In the genomic region with DNA sequence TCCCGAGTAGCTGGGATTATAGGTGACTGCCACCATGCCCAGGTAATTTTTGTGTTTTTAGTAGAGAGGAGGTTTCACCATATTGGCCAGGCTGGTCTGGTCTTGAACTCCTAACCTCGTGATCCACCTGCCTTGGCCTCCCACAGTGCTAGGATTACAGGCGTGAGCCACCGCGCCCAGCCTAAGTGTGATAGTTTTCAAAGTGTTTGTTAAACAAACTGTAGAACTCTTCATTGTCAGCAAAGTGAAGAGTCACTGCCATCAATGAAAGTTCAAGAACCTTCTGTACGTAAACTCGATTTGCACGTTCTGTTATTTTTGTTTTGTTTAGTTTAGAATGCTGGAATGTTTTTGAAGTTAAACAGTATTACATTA, we compare ENCODE assay signal across 1 cellular context.
A peak's percentile ranks its signal among the peaks of the same experiment; 100 is the strongest.
TF ChIP-seq lines count a peak whose summit lies in the region.

No MANE protein-coding gene starts in this region.

TF ChIP-seq in HepG2, 621 proteins besides CTCF, POLR2A, EP300 and RAD21 (continued from another document and continues in another):
- TF ChIP-seq, protein P1, sequence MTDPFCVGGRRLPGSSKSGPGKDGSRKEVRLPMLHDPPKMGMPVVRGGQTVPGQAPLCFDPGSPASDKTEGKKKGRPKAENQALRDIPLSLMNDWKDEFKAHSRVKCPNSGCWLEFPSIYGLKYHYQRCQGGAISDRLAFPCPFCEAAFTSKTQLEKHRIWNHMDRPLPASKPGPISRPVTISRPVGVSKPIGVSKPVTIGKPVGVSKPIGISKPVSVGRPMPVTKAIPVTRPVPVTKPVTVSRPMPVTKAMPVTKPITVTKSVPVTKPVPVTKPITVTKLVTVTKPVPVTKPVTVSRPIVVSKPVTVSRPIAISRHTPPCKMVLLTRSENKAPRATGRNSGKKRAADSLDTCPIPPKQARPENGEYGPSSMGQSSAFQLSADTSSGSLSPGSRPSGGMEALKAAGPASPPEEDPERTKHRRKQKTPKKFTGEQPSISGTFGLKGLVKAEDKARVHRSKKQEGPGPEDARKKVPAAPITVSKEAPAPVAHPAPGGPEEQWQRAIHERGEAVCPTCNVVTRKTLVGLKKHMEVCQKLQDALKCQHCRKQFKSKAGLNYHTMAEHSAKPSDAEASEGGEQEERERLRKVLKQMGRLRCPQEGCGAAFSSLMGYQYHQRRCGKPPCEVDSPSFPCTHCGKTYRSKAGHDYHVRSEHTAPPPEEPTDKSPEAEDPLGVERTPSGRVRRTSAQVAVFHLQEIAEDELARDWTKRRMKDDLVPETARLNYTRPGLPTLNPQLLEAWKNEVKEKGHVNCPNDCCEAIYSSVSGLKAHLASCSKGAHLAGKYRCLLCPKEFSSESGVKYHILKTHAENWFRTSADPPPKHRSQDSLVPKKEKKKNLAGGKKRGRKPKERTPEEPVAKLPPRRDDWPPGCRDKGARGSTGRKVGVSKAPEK (CRISPR knock-in tag; IDR thresholded peaks at IDR 0.05; ENCODE audit: borderline replicate concordance) = no peak
- TF ChIP-seq CBX5 (CRISPR knock-in tag; IDR thresholded peaks at IDR 0.05; ENCODE audit: borderline replicate concordance) (0 out of 2 replicates have a peak, but pooled peaks have one; percentile 23), ZNF224 (CRISPR knock-in tag; IDR thresholded peaks at IDR 0.05) (no peak), ZNF350 (CRISPR knock-in tag; IDR thresholded peaks at IDR 0.05; ENCODE audit: borderline replicate concordance, low read depth) (0 out of 2 replicates have a peak, but pooled peaks have one; percentile 2), MTF2 (CRISPR knock-in tag; IDR thresholded peaks at IDR 0.05; ENCODE audit: borderline replicate concordance) (no peak), ZNF530 (CRISPR knock-in tag; IDR thresholded peaks at IDR 0.05; ENCODE audit: low read depth) (no peak), NR2C2 (CRISPR knock-in tag; IDR thresholded peaks at IDR 0.05; ENCODE audit: borderline replicate concordance) (no peak; the same call in 1 of the 2 replicates), KAT7 (CRISPR knock-in tag; IDR thresholded peaks at IDR 0.05; ENCODE audit: borderline replicate concordance) (no peak), JDP2 (CRISPR knock-in tag; IDR thresholded peaks at IDR 0.05; ENCODE audit: borderline replicate concordance) (no peak), AKAP8 (CRISPR knock-in tag; IDR thresholded peaks at IDR 0.05) (no peak), ZNF24 (IDR thresholded peaks at IDR 0.05) (no peak), PAF1 (CRISPR knock-in tag; IDR thresholded peaks at IDR 0.05) (no peak), ARNT (IDR thresholded peaks at IDR 0.05) (no peak), ZNF879 (CRISPR knock-in tag; IDR thresholded peaks at IDR 0.05) (no peak), ARID2 (CRISPR knock-in tag; IDR thresholded peaks at IDR 0.05; ENCODE audit: borderline replicate concordance) (no peak), MIXL1 (CRISPR knock-in tag; IDR thresholded peaks at IDR 0.05) (no peak), ZNF724P (CRISPR knock-in tag; IDR thresholded peaks at IDR 0.05; ENCODE audit: borderline replicate concordance) (no peak), ZNF274 (CRISPR knock-in tag; IDR thresholded peaks at IDR 0.05) (no peak), MXI1 (IDR thresholded peaks at IDR 0.05; ENCODE audit: borderline replicate concordance, low read depth, low read length) (no peak), TMF1 (CRISPR knock-in tag; IDR thresholded peaks at IDR 0.05; ENCODE audit: low read depth) (no peak), ATM (IDR thresholded peaks at IDR 0.05; ENCODE audit: borderline replicate concordance) (no peak), NFYC (CRISPR knock-in tag; IDR thresholded peaks at IDR 0.05) (no peak), ZFP1 (CRISPR knock-in tag; IDR thresholded peaks at IDR 0.05) (0 out of 2 replicates have a peak, but pooled peaks have one; percentile 31), ZNF749 (CRISPR knock-in tag; IDR thresholded peaks at IDR 0.05; ENCODE audit: borderline replicate concordance) (no peak), ZBTB38 (CRISPR knock-in tag; IDR thresholded peaks at IDR 0.05) (no peak), KLF16 (CRISPR knock-in tag; IDR thresholded peaks at IDR 0.05) (peak in 1 of 2 experiments; percentile 19; a peak in 1 of 4 replicates), ZNF484 (CRISPR knock-in tag; IDR thresholded peaks at IDR 0.05; ENCODE audit: borderline replicate concordance, low read depth) (no peak)
- TF ChIP-seq, protein P2, sequence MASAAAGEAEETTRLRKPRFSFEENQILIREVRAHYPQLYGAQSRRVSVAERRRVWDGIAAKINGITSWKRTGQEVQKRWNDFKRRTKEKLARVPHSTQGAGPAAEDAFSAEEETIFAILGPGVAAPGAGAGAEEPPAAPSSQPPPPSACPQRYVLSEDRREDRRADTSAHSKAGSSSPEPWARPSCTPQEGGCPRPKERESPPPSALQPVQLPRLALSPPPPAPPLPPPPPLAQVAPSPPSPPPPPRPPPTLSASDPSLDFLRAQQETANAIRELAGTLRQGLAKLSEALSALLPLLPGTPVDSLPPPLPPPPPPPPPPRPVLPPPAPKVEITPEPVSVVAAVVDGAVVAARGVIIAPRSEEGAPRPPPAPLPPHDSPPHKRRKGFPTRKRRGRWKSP (CRISPR knock-in tag; IDR thresholded peaks at IDR 0.05) = 0 out of 2 replicates have a peak, but pooled peaks have one; percentile 20
- TF ChIP-seq, protein P3, sequence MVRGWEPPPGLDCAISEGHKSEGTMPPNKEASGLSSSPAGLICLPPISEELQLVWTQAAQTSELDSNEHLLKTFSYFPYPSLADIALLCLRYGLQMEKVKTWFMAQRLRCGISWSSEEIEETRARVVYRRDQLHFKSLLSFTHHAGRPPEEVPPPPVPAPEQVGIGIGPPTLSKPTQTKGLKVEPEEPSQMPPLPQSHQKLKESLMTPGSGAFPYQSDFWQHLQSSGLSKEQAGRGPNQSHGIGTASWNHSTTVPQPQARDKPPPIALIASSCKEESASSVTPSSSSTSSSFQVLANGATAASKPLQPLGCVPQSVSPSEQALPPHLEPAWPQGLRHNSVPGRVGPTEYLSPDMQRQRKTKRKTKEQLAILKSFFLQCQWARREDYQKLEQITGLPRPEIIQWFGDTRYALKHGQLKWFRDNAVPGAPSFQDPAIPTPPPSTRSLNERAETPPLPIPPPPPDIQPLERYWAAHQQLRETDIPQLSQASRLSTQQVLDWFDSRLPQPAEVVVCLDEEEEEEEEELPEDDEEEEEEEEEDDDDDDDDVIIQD (CRISPR knock-in tag; IDR thresholded peaks at IDR 0.05; ENCODE audit: low read depth) = no peak
- TF ChIP-seq, protein P4, sequence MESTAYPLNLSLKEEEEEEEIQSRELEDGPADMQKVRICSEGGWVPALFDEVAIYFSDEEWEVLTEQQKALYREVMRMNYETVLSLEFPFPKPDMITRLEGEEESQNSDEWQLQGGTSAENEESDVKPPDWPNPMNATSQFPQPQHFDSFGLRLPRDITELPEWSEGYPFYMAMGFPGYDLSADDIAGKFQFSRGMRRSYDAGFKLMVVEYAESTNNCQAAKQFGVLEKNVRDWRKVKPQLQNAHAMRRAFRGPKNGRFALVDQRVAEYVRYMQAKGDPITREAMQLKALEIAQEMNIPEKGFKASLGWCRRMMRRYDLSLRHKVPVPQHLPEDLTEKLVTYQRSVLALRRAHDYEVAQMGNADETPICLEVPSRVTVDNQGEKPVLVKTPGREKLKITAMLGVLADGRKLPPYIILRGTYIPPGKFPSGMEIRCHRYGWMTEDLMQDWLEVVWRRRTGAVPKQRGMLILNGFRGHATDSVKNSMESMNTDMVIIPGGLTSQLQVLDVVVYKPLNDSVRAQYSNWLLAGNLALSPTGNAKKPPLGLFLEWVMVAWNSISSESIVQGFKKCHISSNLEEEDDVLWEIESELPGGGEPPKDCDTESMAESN (CRISPR knock-in tag; conservative IDR thresholded peaks at IDR 0.05) = no peak
- TF ChIP-seq, protein P5, sequence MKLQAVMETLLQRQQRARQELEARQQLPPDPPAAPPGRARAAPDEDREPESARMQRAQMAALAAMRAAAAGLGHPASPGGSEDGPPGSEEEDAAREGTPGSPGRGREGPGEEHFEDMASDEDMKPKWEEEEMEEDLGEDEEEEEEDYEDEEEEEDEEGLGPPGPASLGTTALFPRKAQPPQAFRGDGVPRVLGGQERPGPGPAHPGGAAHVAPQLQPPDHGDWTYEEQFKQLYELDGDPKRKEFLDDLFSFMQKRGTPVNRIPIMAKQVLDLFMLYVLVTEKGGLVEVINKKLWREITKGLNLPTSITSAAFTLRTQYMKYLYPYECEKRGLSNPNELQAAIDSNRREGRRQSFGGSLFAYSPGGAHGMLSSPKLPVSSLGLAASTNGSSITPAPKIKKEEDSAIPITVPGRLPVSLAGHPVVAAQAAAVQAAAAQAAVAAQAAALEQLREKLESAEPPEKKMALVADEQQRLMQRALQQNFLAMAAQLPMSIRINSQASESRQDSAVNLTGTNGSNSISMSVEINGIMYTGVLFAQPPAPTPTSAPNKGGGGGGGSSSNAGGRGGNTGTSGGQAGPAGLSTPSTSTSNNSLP (IDR thresholded peaks at IDR 0.05; ENCODE audit: low read depth, low read length) = no peak
- TF ChIP-seq, protein P6, sequence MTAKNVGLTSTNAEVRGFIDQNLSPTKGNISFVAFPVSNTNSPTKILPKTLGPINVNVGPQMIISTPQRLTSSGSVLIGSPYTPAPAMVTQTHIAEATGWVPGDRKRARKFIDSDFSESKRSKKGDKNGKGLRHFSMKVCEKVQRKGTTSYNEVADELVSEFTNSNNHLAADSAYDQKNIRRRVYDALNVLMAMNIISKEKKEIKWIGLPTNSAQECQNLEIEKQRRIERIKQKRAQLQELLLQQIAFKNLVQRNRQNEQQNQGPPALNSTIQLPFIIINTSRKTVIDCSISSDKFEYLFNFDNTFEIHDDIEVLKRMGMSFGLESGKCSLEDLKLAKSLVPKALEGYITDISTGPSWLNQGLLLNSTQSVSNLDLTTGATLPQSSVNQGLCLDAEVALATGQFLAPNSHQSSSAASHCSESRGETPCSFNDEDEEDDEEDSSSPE (CRISPR knock-in tag; IDR thresholded peaks at IDR 0.05) = no peak
- TF ChIP-seq, protein P7, sequence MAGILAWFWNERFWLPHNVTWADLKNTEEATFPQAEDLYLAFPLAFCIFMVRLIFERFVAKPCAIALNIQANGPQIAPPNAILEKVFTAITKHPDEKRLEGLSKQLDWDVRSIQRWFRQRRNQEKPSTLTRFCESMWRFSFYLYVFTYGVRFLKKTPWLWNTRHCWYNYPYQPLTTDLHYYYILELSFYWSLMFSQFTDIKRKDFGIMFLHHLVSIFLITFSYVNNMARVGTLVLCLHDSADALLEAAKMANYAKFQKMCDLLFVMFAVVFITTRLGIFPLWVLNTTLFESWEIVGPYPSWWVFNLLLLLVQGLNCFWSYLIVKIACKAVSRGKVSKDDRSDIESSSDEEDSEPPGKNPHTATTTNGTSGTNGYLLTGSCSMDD (CRISPR knock-in tag; IDR thresholded peaks at IDR 0.05) = no peak
- TF ChIP-seq, protein P8, sequence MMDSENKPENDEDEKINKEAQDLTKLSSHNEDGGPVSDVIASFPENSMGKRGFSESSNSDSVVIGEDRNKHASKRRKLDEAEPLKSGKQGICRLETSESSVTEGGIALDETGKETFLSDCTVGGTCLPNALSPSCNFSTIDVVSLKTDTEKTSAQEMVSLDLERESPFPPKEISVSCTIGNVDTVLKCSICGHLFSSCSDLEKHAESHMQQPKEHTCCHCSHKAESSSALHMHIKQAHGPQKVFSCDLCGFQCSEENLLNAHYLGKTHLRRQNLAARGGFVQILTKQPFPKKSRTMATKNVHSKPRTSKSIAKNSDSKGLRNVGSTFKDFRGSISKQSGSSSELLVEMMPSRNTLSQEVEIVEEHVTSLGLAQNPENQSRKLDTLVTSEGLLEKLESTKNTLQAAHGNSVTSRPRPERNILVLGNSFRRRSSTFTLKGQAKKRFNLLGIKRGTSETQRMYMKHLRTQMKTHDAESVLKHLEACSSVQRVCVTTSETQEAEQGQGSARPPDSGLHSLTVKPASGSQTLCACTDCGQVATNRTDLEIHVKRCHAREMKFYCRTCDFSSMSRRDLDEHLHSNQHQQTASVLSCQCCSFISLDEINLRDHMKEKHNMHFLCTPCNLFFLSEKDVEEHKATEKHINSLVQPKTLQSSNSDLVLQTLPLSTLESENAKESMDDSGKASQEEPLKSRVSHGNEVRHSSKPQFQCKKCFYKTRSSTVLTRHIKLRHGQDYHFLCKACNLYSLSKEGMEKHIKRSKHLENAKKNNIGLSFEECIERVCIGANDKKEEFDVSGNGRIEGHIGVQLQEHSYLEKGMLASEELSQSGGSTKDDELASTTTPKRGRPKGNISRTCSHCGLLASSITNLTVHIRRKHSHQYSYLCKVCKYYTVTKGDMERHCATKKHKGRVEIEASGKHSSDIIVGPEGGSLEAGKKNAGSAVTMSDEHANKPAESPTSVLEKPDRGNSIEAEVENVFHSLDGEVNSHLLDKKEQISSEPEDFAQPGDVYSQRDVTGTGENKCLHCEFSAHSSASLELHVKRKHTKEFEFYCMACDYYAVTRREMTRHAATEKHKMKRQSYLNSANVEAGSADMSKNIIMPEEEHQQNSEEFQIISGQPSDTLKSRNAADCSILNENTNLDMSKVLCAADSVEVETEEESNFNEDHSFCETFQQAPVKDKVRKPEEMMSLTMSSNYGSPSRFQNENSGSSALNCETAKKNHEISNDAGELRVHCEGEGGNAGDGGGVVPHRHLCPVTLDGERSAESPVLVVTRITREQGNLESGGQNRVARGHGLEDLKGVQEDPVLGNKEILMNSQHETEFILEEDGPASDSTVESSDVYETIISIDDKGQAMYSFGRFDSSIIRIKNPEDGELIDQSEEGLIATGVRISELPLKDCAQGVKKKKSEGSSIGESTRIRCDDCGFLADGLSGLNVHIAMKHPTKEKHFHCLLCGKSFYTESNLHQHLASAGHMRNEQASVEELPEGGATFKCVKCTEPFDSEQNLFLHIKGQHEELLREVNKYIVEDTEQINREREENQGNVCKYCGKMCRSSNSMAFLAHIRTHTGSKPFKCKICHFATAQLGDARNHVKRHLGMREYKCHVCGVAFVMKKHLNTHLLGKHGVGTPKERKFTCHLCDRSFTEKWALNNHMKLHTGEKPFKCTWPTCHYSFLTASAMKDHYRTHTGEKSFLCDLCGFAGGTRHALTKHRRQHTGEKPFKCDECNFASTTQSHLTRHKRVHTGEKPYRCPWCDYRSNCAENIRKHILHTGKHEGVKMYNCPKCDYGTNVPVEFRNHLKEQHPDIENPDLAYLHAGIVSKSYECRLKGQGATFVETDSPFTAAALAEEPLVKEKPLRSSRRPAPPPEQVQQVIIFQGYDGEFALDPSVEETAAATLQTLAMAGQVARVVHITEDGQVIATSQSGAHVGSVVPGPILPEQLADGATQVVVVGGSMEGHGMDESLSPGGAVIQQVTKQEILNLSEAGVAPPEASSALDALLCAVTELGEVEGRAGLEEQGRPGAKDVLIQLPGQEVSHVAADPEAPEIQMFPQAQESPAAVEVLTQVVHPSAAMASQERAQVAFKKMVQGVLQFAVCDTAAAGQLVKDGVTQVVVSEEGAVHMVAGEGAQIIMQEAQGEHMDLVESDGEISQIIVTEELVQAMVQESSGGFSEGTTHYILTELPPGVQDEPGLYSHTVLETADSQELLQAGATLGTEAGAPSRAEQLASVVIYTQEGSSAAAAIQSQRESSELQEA (CRISPR knock-in tag; IDR thresholded peaks at IDR 0.05; ENCODE audit: not compliant biosample characterization) = no peak
- TF ChIP-seq, protein P9, sequence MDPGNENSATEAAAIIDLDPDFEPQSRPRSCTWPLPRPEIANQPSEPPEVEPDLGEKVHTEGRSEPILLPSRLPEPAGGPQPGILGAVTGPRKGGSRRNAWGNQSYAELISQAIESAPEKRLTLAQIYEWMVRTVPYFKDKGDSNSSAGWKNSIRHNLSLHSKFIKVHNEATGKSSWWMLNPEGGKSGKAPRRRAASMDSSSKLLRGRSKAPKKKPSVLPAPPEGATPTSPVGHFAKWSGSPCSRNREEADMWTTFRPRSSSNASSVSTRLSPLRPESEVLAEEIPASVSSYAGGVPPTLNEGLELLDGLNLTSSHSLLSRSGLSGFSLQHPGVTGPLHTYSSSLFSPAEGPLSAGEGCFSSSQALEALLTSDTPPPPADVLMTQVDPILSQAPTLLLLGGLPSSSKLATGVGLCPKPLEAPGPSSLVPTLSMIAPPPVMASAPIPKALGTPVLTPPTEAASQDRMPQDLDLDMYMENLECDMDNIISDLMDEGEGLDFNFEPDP (CRISPR knock-in tag; conservative IDR thresholded peaks at IDR 0.05) = 0 out of 2 replicates have a peak, but pooled peaks have one; percentile 35
